ENCODE assay signal across 12 cellular contexts in the genomic region with DNA sequence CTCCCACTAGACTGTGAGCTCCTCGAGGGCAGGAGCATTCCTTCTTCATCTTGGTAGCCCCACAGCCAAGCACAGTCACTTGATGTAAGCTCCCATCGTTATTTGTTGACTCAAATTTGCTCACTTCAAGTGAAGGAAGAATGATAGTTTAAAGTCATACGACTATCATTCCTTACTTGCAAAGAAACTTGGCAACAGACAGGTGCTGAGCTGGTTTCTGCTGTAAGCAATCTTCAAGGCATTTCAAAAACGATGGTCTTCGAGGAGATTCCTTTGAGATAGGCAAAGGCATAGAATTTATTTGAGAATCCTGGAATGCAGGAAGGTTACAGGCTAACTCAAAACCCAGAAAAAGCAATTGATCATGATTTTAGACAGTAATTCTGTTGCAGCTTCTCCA.
A peak's percentile ranks its signal among the peaks of the same experiment; 100 is the strongest.
DNase-seq lines count a peak whose midpoint lies in the region; TF ChIP-seq lines count a peak whose summit lies in the region.
"Had no signal": no experiment of that assay in that cellular context is flagged by ENCODE, and none has a peak within 500 bp of the region (broad histone marks: within the 10 kb centered on the region; RNA-seq: fewer than 3 reads in every experiment).

No MANE protein-coding gene starts in this region.

- POLR2A ChIA-PET in SK-N-SH (lab: Yijun Ruan, JAX) = no interaction called here

- TF ChIP-seq CTCF in HFFc6 (IDR thresholded peaks at IDR 0.05) (no peak), SK-N-SH (IDR thresholded peaks at IDR 0.05) (no peak), choroid plexus epithelial cell (conservative IDR thresholded peaks at IDR 0.05; ENCODE audit: low read depth, low read length) (no peak)

- H3K4me3 Mint-ChIP-seq in HFFc6 = no peak overlapping the region
- H3K4me3 Mint-ChIP-seq: CD4-positive, alpha-beta memory T cell had no signal

- H3K4me2 ChIP-seq in SK-N-SH = no peak overlapping the region

- H3K4me3 ChIP-seq in SK-N-SH (ENCODE audit: low read depth in 2 of 2, low read length in 1 of 2) (no peak overlapping the region), choroid plexus epithelial cell (ENCODE audit: low read depth, low read length) (no peak overlapping the region)

- TF ChIP-seq EP300 in SK-N-SH (IDR thresholded peaks at IDR 0.05; ENCODE audit: borderline replicate concordance in 1 of 2, low read depth in 1 of 2, low read length in 1 of 2) = no peak

- no peak overlapping the region for H3K27ac ChIP-seq in SK-N-SH (ENCODE audit: low read depth in 2 of 2, low read length in 1 of 2)

- no peak overlapping the region for H3K27ac Mint-ChIP-seq in HFFc6
- H3K27ac Mint-ChIP-seq: CD4-positive, alpha-beta memory T cell had no signal

- H3K9ac ChIP-seq in SK-N-SH = no peak overlapping the region

- CTCF ChIA-PET in SK-N-SH (lab: Yijun Ruan, JAX) = interaction anchor here (1.0 to 4.2 kb wide), 41 partner anchors 9 to 1156 kb away, joined by 3 to 73 read pairs (median 6); no protein-coding TSS in a partner anchor

- peaks cover 12% of the 10 kb centered on the region; the same call in 1 of the 2 replicates for H3K36me3 Mint-ChIP-seq in HFFc6 (ENCODE audit: low read depth)
- H3K36me3 Mint-ChIP-seq: CD4-positive, alpha-beta memory T cell had no signal

- no peaks in the 10 kb centered on the region for H3K79me2 ChIP-seq in SK-N-SH (ENCODE audit: insufficient read depth)

- H3K36me3 ChIP-seq in SK-N-SH (replicated peaks in 1 of 2; ENCODE audit: control insufficient read depth in 1 of 2, insufficient read depth in 2 of 2, low read length in 1 of 2) = no peaks in the 10 kb centered on the region
- H3K36me3 ChIP-seq: BE2C had no signal

- H3K4me1 Mint-ChIP-seq in HFFc6 (ENCODE audit: low read depth) = peaks cover 27% of the 10 kb centered on the region

- WGBS in SK-N-SH (ENCODE audit: low lambda C conversion rate) = 7% methylated on average over 5 of the region's 5 CpGs

- H4K20me1 ChIP-seq in SK-N-SH (ENCODE audit: insufficient read depth) = no peaks in the 10 kb centered on the region

- no peak for TF ChIP-seq RAD21 in SK-N-SH (IDR thresholded peaks at IDR 0.05; ENCODE audit: low read length)

- peaks cover 27% of the 10 kb centered on the region for H3K9me3 Mint-ChIP-seq in HFFc6

- peaks cover 0 to 4% of the 10 kb centered on the region in 2 experiments; a peak in 1 of 4 replicates for H3K4me1 ChIP-seq in SK-N-SH (ENCODE audit: control insufficient read depth in 1 of 2, insufficient read depth in 2 of 2, low read depth in 1 of 2, low read length in 1 of 2)
- H3K4me1 ChIP-seq: BE2C had no signal

- H3K9me3 ChIP-seq in SK-N-SH = no peaks in the 10 kb centered on the region
- H3K9me3 ChIP-seq: BE2C had no signal

- H2AFZ ChIP-seq in SK-N-SH (ENCODE audit: low read depth) = no peak overlapping the region

- H3K9me2 ChIP-seq in SK-N-SH = no peaks in the 10 kb centered on the region

- H3K27me3 ChIP-seq in SK-N-SH (ENCODE audit: insufficient read depth) = no peaks in the 10 kb centered on the region
- H3K27me3 ChIP-seq: BE2C had no signal

- DNase-seq in HFFc6 (peak; percentile 49), SK-N-SH (no peak), choroid plexus epithelial cell (ENCODE audit: low read depth) (peak; percentile 79), iris pigment epithelial cell (ENCODE audit: low read depth) (peak; percentile 73), germinal center (ENCODE audit: low spot score) (no peak), superior temporal gyrus (ENCODE audit: extremely low spot score) (no peak)
- DNase-seq in central memory CD4-positive, alpha-beta T cell = no peak
- DNase-seq in activated T-cell treated with anti-CD3 and anti-CD28 coated beads, Interleukin-2, amount 50 U/mL, for 48 hours = no peak
- DNase-seq: DMS79, NCI-H1417 treated with DMSO at 0.1 percent for 48 hours had no signal

- H3F3A ChIP-seq in SK-N-SH (replicated peaks; ENCODE audit: insufficient read depth) = peaks cover 3% of the 10 kb centered on the region

- H3K27me3 Mint-ChIP-seq in HFFc6 (ENCODE audit: insufficient read depth) = peaks cover 6% of the 10 kb centered on the region

TF ChIP-seq in SK-N-SH, 30 proteins besides CTCF, POLR2A, EP300 and RAD21:
- TF ChIP-seq GATA2 (CRISPR knock-in tag; IDR thresholded peaks at IDR 0.05) (no peak), SMC3 (IDR thresholded peaks at IDR 0.05; ENCODE audit: low read depth, low read length) (no peak), TEAD4 (IDR thresholded peaks at IDR 0.05; ENCODE audit: borderline replicate concordance, insufficient read depth) (peak; percentile 27; the same call in 1 of the 2 replicates), JUND (IDR thresholded peaks at IDR 0.05) (0 out of 2 replicates have a peak, but pooled peaks have one; percentile 9), FOSL2 (IDR thresholded peaks at IDR 0.05; ENCODE audit: borderline replicate concordance, low read depth) (peak; percentile 13; the same call in 1 of the 2 replicates), ELF1 (IDR thresholded peaks at IDR 0.05) (no peak), TCF12 (IDR thresholded peaks at IDR 0.05) (0 out of 2 replicates have a peak, but pooled peaks have one; percentile 28), RCOR1 (IDR thresholded peaks at IDR 0.05; ENCODE audit: low read length) (no peak), NFIC (IDR thresholded peaks at IDR 0.05; ENCODE audit: borderline replicate concordance) (peak; percentile 35; the same call in 1 of the 2 replicates)
- TF ChIP-seq, protein P1, sequence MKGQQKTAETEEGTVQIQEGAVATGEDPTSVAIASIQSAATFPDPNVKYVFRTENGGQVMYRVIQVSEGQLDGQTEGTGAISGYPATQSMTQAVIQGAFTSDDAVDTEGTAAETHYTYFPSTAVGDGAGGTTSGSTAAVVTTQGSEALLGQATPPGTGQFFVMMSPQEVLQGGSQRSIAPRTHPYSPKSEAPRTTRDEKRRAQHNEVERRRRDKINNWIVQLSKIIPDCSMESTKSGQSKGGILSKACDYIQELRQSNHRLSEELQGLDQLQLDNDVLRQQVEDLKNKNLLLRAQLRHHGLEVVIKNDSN (IDR thresholded peaks at IDR 0.05; ENCODE audit: borderline replicate concordance, low read depth) = no peak
- TF ChIP-seq, protein P2, sequence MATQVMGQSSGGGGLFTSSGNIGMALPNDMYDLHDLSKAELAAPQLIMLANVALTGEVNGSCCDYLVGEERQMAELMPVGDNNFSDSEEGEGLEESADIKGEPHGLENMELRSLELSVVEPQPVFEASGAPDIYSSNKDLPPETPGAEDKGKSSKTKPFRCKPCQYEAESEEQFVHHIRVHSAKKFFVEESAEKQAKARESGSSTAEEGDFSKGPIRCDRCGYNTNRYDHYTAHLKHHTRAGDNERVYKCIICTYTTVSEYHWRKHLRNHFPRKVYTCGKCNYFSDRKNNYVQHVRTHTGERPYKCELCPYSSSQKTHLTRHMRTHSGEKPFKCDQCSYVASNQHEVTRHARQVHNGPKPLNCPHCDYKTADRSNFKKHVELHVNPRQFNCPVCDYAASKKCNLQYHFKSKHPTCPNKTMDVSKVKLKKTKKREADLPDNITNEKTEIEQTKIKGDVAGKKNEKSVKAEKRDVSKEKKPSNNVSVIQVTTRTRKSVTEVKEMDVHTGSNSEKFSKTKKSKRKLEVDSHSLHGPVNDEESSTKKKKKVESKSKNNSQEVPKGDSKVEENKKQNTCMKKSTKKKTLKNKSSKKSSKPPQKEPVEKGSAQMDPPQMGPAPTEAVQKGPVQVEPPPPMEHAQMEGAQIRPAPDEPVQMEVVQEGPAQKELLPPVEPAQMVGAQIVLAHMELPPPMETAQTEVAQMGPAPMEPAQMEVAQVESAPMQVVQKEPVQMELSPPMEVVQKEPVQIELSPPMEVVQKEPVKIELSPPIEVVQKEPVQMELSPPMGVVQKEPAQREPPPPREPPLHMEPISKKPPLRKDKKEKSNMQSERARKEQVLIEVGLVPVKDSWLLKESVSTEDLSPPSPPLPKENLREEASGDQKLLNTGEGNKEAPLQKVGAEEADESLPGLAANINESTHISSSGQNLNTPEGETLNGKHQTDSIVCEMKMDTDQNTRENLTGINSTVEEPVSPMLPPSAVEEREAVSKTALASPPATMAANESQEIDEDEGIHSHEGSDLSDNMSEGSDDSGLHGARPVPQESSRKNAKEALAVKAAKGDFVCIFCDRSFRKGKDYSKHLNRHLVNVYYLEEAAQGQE (IDR thresholded peaks at IDR 0.05; ENCODE audit: low read depth, low read length) = no peak

Comparison
In these comparisons a context has a peak if more than half of its experiments do, and no peak if none do; other contexts are left out.
1. DNase-seq: peak in HFFc6 (single experiment), choroid plexus epithelial cell (single experiment) and iris pigment epithelial cell (single experiment); none in SK-N-SH (single experiment), central memory CD4-positive, alpha-beta T cell (single experiment), germinal center (single experiment), activated T-cell treated with anti-CD3 and anti-CD28 coated beads, Interleukin-2, amount 50 U/mL, for 48 hours (0 of 2) and superior temporal gyrus (single experiment).